ENCODE assay signal across 1 cellular context in genomic region chr3:197471221-197472010, GRCh38.
TF ChIP-seq lines count a peak whose summit lies in the region.

No MANE protein-coding gene starts in this region.

TF ChIP-seq in HepG2, 621 proteins besides CTCF, POLR2A, EP300 and RAD21 (continued from another document and continues in another):
- peak; percentile 68; the same call in 1 of the 2 replicates for TF ChIP-seq SKIL (CRISPR knock-in tag; IDR thresholded peaks at IDR 0.05; ENCODE audit: borderline replicate concordance)
- no peak for TF ChIP-seq FIP1L1 (IDR thresholded peaks at IDR 0.05; ENCODE audit: borderline replicate concordance, insufficient read depth, low read depth, low read length)
- no peak for TF ChIP-seq TBP (CRISPR knock-in tag; IDR thresholded peaks at IDR 0.05)
- no peak for TF ChIP-seq ZNF580 (CRISPR knock-in tag; IDR thresholded peaks at IDR 0.05; ENCODE audit: borderline replicate concordance, low read depth)
- peak; percentile 33; the same call in 1 of the 2 replicates for TF ChIP-seq IRF2 (CRISPR knock-in tag; IDR thresholded peaks at IDR 0.05)
- no peak for TF ChIP-seq PRMT3 (CRISPR knock-in tag; IDR thresholded peaks at IDR 0.05; ENCODE audit: borderline replicate concordance, low read depth)
- no peak for TF ChIP-seq ZNF564 (CRISPR knock-in tag; IDR thresholded peaks at IDR 0.05)
- peak; percentile 30 for TF ChIP-seq TBL1XR1 (IDR thresholded peaks at IDR 0.05; ENCODE audit: borderline replicate concordance, low read length, partially characterized antibody)
- TF ChIP-seq RBM39 (IDR thresholded peaks at IDR 0.05; ENCODE audit: low read depth, low read length, poor library complexity, severe bottlenecking), result no peak
- no peak for TF ChIP-seq ZNF263 (CRISPR knock-in tag; IDR thresholded peaks at IDR 0.05)
- no peak for TF ChIP-seq ZNF264 (CRISPR knock-in tag; IDR thresholded peaks at IDR 0.05)
- peak; percentile 46; the same call in 1 of the 2 replicates for TF ChIP-seq ZNF747 (CRISPR knock-in tag; IDR thresholded peaks at IDR 0.05; ENCODE audit: borderline replicate concordance)
- peak; percentile 41; the same call in 1 of the 2 replicates for TF ChIP-seq NFKB2 (CRISPR knock-in tag; IDR thresholded peaks at IDR 0.05; ENCODE audit: borderline replicate concordance)
- TF ChIP-seq PITX1 (CRISPR knock-in tag; IDR thresholded peaks at IDR 0.05), result peak; percentile 89; the same call in 1 of the 2 replicates
- no peak for TF ChIP-seq CENPT (CRISPR knock-in tag; IDR thresholded peaks at IDR 0.05; ENCODE audit: low read depth)
- peak; percentile 40; the same call in 1 of the 2 replicates for TF ChIP-seq ZNF280B (CRISPR knock-in tag; IDR thresholded peaks at IDR 0.05; ENCODE audit: borderline replicate concordance)
- TF ChIP-seq EEA1 (CRISPR knock-in tag; IDR thresholded peaks at IDR 0.05; ENCODE audit: borderline replicate concordance), result no peak
- TF ChIP-seq HDAC2 (CRISPR knock-in tag; IDR thresholded peaks at IDR 0.05), result peak; percentile 83; the same call in 1 of the 2 replicates
- TF ChIP-seq POLR2G (IDR thresholded peaks at IDR 0.05; ENCODE audit: low read depth, low read length), result no peak
- TF ChIP-seq ZNF781 (CRISPR knock-in tag; IDR thresholded peaks at IDR 0.05; ENCODE audit: borderline replicate concordance, not compliant biosample characterization), result no peak
- no peak for TF ChIP-seq ZNF333 (CRISPR knock-in tag; IDR thresholded peaks at IDR 0.05; ENCODE audit: borderline replicate concordance)
- 0 out of 2 replicates have a peak, but pooled peaks have one; percentile 13 for TF ChIP-seq YEATS2 (CRISPR knock-in tag; IDR thresholded peaks at IDR 0.05; ENCODE audit: borderline replicate concordance)
- no peak for TF ChIP-seq DNMT1 (CRISPR knock-in tag; IDR thresholded peaks at IDR 0.05)
- no peak for TF ChIP-seq ZFAT (CRISPR knock-in tag; conservative IDR thresholded peaks at IDR 0.05)
- TF ChIP-seq PCBP2 (optimal IDR thresholded peaks at IDR 0.05; ENCODE audit: low read depth, low read length, poor library complexity, severe bottlenecking), result no peak
- no peak for TF ChIP-seq ARID2 (CRISPR knock-in tag; IDR thresholded peaks at IDR 0.05; ENCODE audit: borderline replicate concordance)
- no peak for TF ChIP-seq ZBTB42 (CRISPR knock-in tag; IDR thresholded peaks at IDR 0.05)
- no peak for TF ChIP-seq ZSCAN22 (CRISPR knock-in tag; IDR thresholded peaks at IDR 0.05)
- TF ChIP-seq SALL2 (CRISPR knock-in tag; IDR thresholded peaks at IDR 0.05), result no peak
- TF ChIP-seq KMT2A (CRISPR knock-in tag; IDR thresholded peaks at IDR 0.05), result no peak
- TF ChIP-seq SP4 (CRISPR knock-in tag; IDR thresholded peaks at IDR 0.05), result peak; percentile 4; the same call in 1 of the 2 replicates
- TF ChIP-seq ZSCAN5A (CRISPR knock-in tag; IDR thresholded peaks at IDR 0.05; ENCODE audit: borderline replicate concordance), result no peak
- TF ChIP-seq ZFP91 (CRISPR knock-in tag; IDR thresholded peaks at IDR 0.05; ENCODE audit: borderline replicate concordance), result no peak
- no peak for TF ChIP-seq PBX2 (CRISPR knock-in tag; IDR thresholded peaks at IDR 0.05)
- peak; percentile 68 for TF ChIP-seq SP5 (CRISPR knock-in tag; IDR thresholded peaks at IDR 0.05; ENCODE audit: borderline replicate concordance, low read depth)
- no peak; the same call in 1 of the 2 replicates for TF ChIP-seq ZBTB49 (CRISPR knock-in tag; IDR thresholded peaks at IDR 0.05; ENCODE audit: borderline replicate concordance)
- no peak for TF ChIP-seq KDM5B (CRISPR knock-in tag; IDR thresholded peaks at IDR 0.05; ENCODE audit: borderline replicate concordance)
- no peak for TF ChIP-seq SNAI1 (CRISPR knock-in tag; IDR thresholded peaks at IDR 0.05; ENCODE audit: borderline replicate concordance)
- TF ChIP-seq ZNF552 (CRISPR knock-in tag; IDR thresholded peaks at IDR 0.05; ENCODE audit: borderline replicate concordance), result no peak
- TF ChIP-seq ZNF703 (CRISPR knock-in tag; IDR thresholded peaks at IDR 0.05; ENCODE audit: borderline replicate concordance), result no peak
- TF ChIP-seq ZKSCAN5 (CRISPR knock-in tag; IDR thresholded peaks at IDR 0.05), result no peak
- TF ChIP-seq KDM3A (CRISPR knock-in tag; IDR thresholded peaks at IDR 0.05; ENCODE audit: low read depth), result 0 out of 2 replicates have a peak, but pooled peaks have one; percentile 38
- no peak for TF ChIP-seq ZC3H4 (CRISPR knock-in tag; IDR thresholded peaks at IDR 0.05; ENCODE audit: borderline replicate concordance)
- peak; percentile 75 for TF ChIP-seq HOXA3 (CRISPR knock-in tag; IDR thresholded peaks at IDR 0.05)
- no peak for TF ChIP-seq SRF (IDR thresholded peaks at IDR 0.05; ENCODE audit: low read depth, low read length)
- no peak for TF ChIP-seq ATF7 (IDR thresholded peaks at IDR 0.05)
- no peak for TF ChIP-seq ATF7 (CRISPR knock-in tag; IDR thresholded peaks at IDR 0.05)
- TF ChIP-seq JUND (CRISPR knock-in tag; IDR thresholded peaks at IDR 0.05), result no peak
- TF ChIP-seq ZBED4 (CRISPR knock-in tag; IDR thresholded peaks at IDR 0.05; ENCODE audit: borderline replicate concordance), result no peak
- 0 out of 2 replicates have a peak, but pooled peaks have one; percentile 25 for TF ChIP-seq ZNF468 (CRISPR knock-in tag; IDR thresholded peaks at IDR 0.05)
- TF ChIP-seq KLF13 (CRISPR knock-in tag; IDR thresholded peaks at IDR 0.05), result no peak
- TF ChIP-seq ZNF414 (CRISPR knock-in tag; IDR thresholded peaks at IDR 0.05), result no peak
- no peak for TF ChIP-seq SRSF1 (optimal IDR thresholded peaks at IDR 0.05; ENCODE audit: low read depth, low read length)
- no peak for TF ChIP-seq ZNF740 (CRISPR knock-in tag; IDR thresholded peaks at IDR 0.05)
